In the genomic region with DNA sequence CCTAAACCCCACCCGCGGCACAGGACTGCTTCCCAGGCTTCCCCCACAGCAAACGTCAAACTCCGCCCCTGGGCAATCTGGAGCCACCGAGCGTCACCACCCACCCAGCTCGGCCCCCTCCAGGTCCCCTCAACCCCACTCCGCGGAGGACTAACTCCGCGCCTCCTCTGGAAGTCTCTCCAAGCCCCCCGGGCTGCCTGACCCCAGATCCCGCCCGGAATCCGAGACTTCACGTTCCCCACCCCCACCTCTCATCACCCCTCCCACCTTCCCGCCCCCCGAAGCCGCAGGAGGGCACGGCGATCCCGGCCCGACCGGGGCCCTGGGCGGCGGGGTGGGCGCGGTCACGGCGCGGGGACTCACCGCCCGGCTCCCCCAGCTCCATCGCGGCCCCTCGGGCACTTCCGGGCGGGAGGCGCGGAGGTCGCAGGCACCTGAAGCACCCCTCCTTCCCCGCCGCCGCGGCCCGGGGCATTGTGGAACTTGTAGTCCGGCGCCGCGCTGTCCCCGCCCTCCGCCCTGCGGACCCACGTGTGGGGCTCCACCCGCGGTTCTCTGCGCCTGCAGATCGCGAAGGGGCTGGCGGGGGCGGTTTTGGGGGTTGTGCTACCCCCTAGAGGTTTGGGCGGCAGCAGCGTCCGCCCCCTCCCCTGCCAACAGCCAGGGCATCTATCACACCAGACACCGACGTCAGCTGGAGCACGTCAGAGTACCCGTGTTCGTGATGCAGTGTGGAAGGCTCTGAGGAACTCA, we compare ENCODE assay signal across 8 cellular contexts. TPM values are rescaled to one million over a fixed set of nuclear protein-coding genes. Genes with fewer than 3 reads are reported as not detected.
DNase-seq lines count a peak whose midpoint lies in the region; ATAC-seq and TF ChIP-seq lines count a peak whose summit lies in the region.

A gene with protein sequence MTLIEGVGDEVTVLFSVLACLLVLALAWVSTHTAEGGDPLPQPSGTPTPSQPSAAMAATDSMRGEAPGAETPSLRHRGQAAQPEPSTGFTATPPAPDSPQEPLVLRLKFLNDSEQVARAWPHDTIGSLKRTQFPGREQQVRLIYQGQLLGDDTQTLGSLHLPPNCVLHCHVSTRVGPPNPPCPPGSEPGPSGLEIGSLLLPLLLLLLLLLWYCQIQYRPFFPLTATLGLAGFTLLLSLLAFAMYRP (minus strand): TSS at position 423 of the 753 bp plus-strand sequence. CDS start 930 bp downstream, outside the sequence.

- H3K79me2 ChIP-seq in Karpas-422 (ENCODE audit: low read length), result peaks cover 41% of the 10 kb centered on the region

- ATAC-seq in GM21717 (IDR thresholded peaks at IDR 0.05; ENCODE audit: unreplicated experiment), result peak; percentile 61

- TF ChIP-seq CTCF in right atrium auricular region (IDR thresholded peaks at IDR 0.05) (no peak), retinal pigment epithelial cell (conservative IDR thresholded peaks at IDR 0.05; ENCODE audit: low read depth, low read length) (no peak)

- H2AFZ ChIP-seq in Karpas-422 (ENCODE audit: low read length), result peak within 1 kb of the TSS; percentile 85

- H3K27ac ChIP-seq in Karpas-422 (ENCODE audit: low read length) (peak within 1 kb of the TSS; percentile 63), right atrium auricular region (peak within 1 kb of the TSS; percentile 95 to 96)

- H3K27me3 ChIP-seq in Karpas-422 (ENCODE audit: low read length) (no peaks in the 10 kb centered on the region), right atrium auricular region (no peaks in the 10 kb centered on the region)

- peak within 1 kb of the TSS; percentile 77 for H3K4me2 ChIP-seq in Karpas-422 (ENCODE audit: low read depth, low read length, poor library complexity, severe bottlenecking)

- peak within 1 kb of the TSS; percentile 94 for H3K9ac ChIP-seq in Karpas-422 (ENCODE audit: low read length)

- no peaks in the 10 kb centered on the region; the same call in 1 of the 2 replicates for H3K36me3 ChIP-seq in Karpas-422 (ENCODE audit: insufficient read depth, low read length)
- H3K36me3 ChIP-seq in right atrium auricular region, result no peaks in the 10 kb centered on the region

- H3K9me3 ChIP-seq in Karpas-422 (ENCODE audit: low read length) (no peaks in the 10 kb centered on the region), right atrium auricular region (no peaks in the 10 kb centered on the region)

- peak; percentile 44 for DNase-seq in ELF-1 (ENCODE audit: low read depth, low spot score)
- DNase-seq in Karpas-422, result peak; percentile 92
- peak; percentile 88 for DNase-seq in T follicular helper cell (ENCODE audit: low read depth)
- DNase-seq in activated naive CD8-positive, alpha-beta T cell treated with anti-CD3 and anti-CD28 coated beads, Interleukin-2, amount 50 U/mL, for 16 hours (ENCODE audit: low read depth, low spot score), result peak; percentile 64
- DNase-seq in right atrium auricular region (ENCODE audit: low spot score), result peak; percentile 87
- no peak for DNase-seq in retinal pigment epithelial cell (ENCODE audit: low read depth)
- no peak for DNase-seq in SKM-1 (lab: John Stamatoyannopoulos, UW; ENCODE audit: unreplicated experiment)

- H3K4me3 ChIP-seq in Karpas-422 (ENCODE audit: low read length) (peak within 1 kb of the TSS; percentile 93), right atrium auricular region (peak within 1 kb of the TSS; percentile 81 to 98), retinal pigment epithelial cell (ENCODE audit: low read length) (peak within 1 kb of the TSS; percentile 72)

- H3K4me1 ChIP-seq in Karpas-422 (ENCODE audit: low read length) (peaks cover 45% of the 10 kb centered on the region), right atrium auricular region (peaks cover 4 to 68% of the 10 kb centered on the region in 2 donors)

- no peaks in the 10 kb centered on the region for H3K9me2 ChIP-seq in Karpas-422 (replicated peaks; ENCODE audit: insufficient read depth, low read length)

- H4K20me1 ChIP-seq in Karpas-422 (ENCODE audit: insufficient read depth, low read depth, low read length), result peaks cover 4% of the 10 kb centered on the region; the same call in 1 of the 2 replicates

RNA-seq across cellular contexts. Expression of the gene that starts here (rescaled TPM):
- 30.9 and 56.4 TPM in 2 replicates for total RNA-seq in Karpas-422 (2014; rRNA removed; shearing (Covaris generic); ENCODE audit: low replicate concordance)
- 10 to 100 TPM; 28.0 to 53.6 TPM for total RNA-seq in right atrium auricular region

Comparison
In these comparisons a context has a peak if more than half of its experiments do, and no peak if none do; other contexts are left out.
1. DNase-seq: peak in ELF-1 (single experiment), Karpas-422 (single experiment), T follicular helper cell (single experiment), activated naive CD8-positive, alpha-beta T cell treated with anti-CD3 and anti-CD28 coated beads, Interleukin-2, amount 50 U/mL, for 16 hours (single experiment) and right atrium auricular region (single experiment); none in retinal pigment epithelial cell (single experiment) and SKM-1 (single experiment).
2. Peak in every context shown above with its lines, with median percentiles within 50 percentile points of each other: H3K4me3 ChIP-seq.